In the genomic region with DNA sequence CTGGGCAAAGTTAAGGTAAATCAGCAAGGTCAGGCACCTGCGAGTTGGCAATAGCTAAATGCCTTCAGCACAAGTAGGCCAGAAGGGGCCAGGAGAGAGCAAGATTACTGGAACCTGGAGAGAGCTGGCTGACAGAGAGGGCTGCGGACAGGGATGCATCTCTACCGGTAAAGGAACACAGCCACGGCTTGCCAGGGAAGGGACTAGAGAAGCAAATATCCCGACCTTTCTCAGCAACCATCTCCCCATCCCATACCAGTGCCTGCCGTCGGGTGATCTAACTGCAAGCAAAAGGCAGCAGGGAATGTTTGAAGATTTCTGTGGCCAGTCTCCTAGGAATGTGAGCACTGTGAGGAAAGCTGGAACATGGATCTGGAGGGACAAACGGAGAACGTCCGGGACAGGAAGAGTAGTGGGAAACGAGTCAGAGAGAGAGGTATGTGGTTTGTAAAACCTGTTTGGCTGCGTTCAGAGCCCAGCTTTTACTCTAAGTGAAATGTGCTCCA, we compare ENCODE assay signal across 1 cellular context.
TF ChIP-seq lines count a peak whose summit lies in the region.

No MANE protein-coding gene starts in this region.

TF ChIP-seq in K562, 482 proteins besides CTCF, POLR2A, EP300 and RAD21 (continued from another document):
- TF ChIP-seq, protein P1, sequence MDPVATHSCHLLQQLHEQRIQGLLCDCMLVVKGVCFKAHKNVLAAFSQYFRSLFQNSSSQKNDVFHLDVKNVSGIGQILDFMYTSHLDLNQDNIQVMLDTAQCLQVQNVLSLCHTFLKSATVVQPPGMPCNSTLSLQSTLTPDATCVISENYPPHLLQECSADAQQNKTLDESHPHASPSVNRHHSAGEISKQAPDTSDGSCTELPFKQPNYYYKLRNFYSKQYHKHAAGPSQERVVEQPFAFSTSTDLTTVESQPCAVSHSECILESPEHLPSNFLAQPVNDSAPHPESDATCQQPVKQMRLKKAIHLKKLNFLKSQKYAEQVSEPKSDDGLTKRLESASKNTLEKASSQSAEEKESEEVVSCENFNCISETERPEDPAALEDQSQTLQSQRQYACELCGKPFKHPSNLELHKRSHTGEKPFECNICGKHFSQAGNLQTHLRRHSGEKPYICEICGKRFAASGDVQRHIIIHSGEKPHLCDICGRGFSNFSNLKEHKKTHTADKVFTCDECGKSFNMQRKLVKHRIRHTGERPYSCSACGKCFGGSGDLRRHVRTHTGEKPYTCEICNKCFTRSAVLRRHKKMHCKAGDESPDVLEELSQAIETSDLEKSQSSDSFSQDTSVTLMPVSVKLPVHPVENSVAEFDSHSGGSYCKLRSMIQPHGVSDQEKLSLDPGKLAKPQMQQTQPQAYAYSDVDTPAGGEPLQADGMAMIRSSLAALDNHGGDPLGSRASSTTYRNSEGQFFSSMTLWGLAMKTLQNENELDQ (CRISPR knock-in tag; IDR thresholded peaks at IDR 0.05; ENCODE audit: borderline replicate concordance), result no peak
- TF ChIP-seq NR1H2 (CRISPR knock-in tag; IDR thresholded peaks at IDR 0.05) (no peak), ZNF79 (CRISPR knock-in tag; IDR thresholded peaks at IDR 0.05; ENCODE audit: low read depth) (no peak), ELF2 (CRISPR knock-in tag; IDR thresholded peaks at IDR 0.05) (no peak), ARID2 (IDR thresholded peaks at IDR 0.05) (no peak), ZNF184 (CRISPR knock-in tag; IDR thresholded peaks at IDR 0.05) (no peak), MAFF (IDR thresholded peaks at IDR 0.05; ENCODE audit: low read length) (no peak), KLF13 (tag; IDR thresholded peaks at IDR 0.05; ENCODE audit: borderline replicate concordance, low read depth) (no peak), DACH1 (IDR thresholded peaks at IDR 0.05; ENCODE audit: partially characterized antibody) (no peak), ZNF507 (tag; conservative IDR thresholded peaks at IDR 0.05) (no peak), XRCC3 (IDR thresholded peaks at IDR 0.05) (no peak)
- TF ChIP-seq, protein P2, sequence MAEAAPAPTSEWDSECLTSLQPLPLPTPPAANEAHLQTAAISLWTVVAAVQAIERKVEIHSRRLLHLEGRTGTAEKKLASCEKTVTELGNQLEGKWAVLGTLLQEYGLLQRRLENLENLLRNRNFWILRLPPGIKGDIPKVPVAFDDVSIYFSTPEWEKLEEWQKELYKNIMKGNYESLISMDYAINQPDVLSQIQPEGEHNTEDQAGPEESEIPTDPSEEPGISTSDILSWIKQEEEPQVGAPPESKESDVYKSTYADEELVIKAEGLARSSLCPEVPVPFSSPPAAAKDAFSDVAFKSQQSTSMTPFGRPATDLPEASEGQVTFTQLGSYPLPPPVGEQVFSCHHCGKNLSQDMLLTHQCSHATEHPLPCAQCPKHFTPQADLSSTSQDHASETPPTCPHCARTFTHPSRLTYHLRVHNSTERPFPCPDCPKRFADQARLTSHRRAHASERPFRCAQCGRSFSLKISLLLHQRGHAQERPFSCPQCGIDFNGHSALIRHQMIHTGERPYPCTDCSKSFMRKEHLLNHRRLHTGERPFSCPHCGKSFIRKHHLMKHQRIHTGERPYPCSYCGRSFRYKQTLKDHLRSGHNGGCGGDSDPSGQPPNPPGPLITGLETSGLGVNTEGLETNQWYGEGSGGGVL (CRISPR knock-in tag; IDR thresholded peaks at IDR 0.05), result no peak
- TF ChIP-seq, protein P3, sequence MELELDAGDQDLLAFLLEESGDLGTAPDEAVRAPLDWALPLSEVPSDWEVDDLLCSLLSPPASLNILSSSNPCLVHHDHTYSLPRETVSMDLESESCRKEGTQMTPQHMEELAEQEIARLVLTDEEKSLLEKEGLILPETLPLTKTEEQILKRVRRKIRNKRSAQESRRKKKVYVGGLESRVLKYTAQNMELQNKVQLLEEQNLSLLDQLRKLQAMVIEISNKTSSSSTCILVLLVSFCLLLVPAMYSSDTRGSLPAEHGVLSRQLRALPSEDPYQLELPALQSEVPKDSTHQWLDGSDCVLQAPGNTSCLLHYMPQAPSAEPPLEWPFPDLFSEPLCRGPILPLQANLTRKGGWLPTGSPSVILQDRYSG (tag; conservative IDR thresholded peaks at IDR 0.05; ENCODE audit: low read depth), result no peak
